In the genomic region with DNA sequence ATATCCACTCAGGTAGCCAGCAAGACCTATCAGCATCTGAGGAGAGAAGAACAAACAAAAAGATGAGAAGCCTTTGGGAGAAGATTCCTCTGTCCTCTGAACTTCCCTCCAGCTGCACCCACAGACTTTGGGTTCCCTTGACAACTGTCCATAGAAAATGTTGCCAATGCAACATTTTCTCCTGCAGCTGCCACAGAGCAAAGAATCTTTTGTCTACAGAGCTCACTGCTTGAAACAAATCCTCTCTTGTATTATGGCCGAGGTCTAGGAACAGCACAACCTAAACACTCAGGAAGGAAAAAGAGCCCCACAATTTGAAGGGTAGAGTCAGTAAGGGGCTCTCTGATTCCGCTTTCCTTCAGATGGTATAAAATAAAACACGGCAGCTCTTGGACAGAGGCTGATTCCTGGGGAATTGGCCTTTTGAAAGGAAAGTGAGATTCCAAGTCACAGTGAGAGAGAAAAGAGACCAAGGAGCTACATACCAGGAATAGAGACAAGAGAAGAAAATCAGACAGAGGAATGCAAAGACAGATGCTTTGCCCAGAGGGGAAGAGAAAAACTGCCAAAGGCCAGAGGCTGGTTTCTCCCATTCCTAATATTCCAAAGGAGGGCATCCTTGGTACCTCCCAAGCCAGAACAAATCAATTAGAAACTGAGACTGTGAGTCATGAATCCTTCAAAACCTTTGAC, we compare ENCODE assay signal across 11 cellular contexts. TPM values are rescaled to one million over a fixed set of nuclear protein-coding genes. Genes with fewer than 3 reads are reported as not detected.
DNase-seq lines count a peak whose midpoint lies in the region; TF ChIP-seq lines count a peak whose summit lies in the region.
"Had no signal": no experiment of that assay in that cellular context is flagged by ENCODE, and none has a peak within 500 bp of the region (broad histone marks: within the 10 kb centered on the region; RNA-seq: fewer than 3 reads in every experiment).

No MANE protein-coding gene starts in this region.

- H3K27ac ChIP-seq in brain microvascular endothelial cell, result peak overlapping the region; percentile 18
- peak overlapping the region; percentile 74 for H3K27ac ChIP-seq in mesenchymal stem cell (ENCODE audit: low read length, poor library complexity, severe bottlenecking)
- H3K27ac ChIP-seq in substantia nigra (ENCODE audit: low read depth, low read length, poor library complexity, severe bottlenecking), result peak overlapping the region; percentile 97
- H3K27ac ChIP-seq: upper lobe of right lung had no signal

- no peaks in the 10 kb centered on the region for H3K9me3 ChIP-seq in mesenchymal stem cell (ENCODE audit: control insufficient read depth, low read length)
- H3K9me3 ChIP-seq: upper lobe of right lung had no signal

- no peak overlapping the region for H4K91ac ChIP-seq in mesenchymal stem cell (ENCODE audit: low read length)

- peaks cover 33% of the 10 kb centered on the region for H3K79me1 ChIP-seq in mesenchymal stem cell (replicated peaks; ENCODE audit: low read length, poor library complexity, severe bottlenecking)

- H3K4me2 ChIP-seq in mesenchymal stem cell (ENCODE audit: low read length, poor library complexity, severe bottlenecking), result no peak overlapping the region

- H3K4ac ChIP-seq in mesenchymal stem cell (ENCODE audit: low read depth in 1 of 2, low read length in 2 of 2), result no peak overlapping the region

- peak overlapping the region; percentile 5 for H3K9ac ChIP-seq in mesenchymal stem cell (ENCODE audit: low read length)

- H3K23ac ChIP-seq in mesenchymal stem cell (ENCODE audit: low read length in 2 of 2), result no peak overlapping the region

- 90% methylated on average over 3 of the region's 3 CpGs for WGBS in mesenchymal stem cell

- no peak overlapping the region for H3K18ac ChIP-seq in mesenchymal stem cell (ENCODE audit: low read depth in 1 of 2, low read length in 2 of 2)

- H3K36me3 ChIP-seq in brain microvascular endothelial cell (replicated peaks) (no peaks in the 10 kb centered on the region), mesenchymal stem cell (ENCODE audit: control insufficient read depth in 1 of 2, insufficient read depth in 2 of 2, low read depth in 1 of 2, low read length in 2 of 2) (peaks cover 13 to 19% of the 10 kb centered on the region in 2 experiments)

- no peak overlapping the region for H2BK12ac ChIP-seq in mesenchymal stem cell (ENCODE audit: low read length in 2 of 2)

- peaks cover 19% of the 10 kb centered on the region for H3K4me1 ChIP-seq in mesenchymal stem cell (ENCODE audit: control insufficient read depth, insufficient read depth, low read depth, low read length)
- H3K4me1 ChIP-seq: upper lobe of right lung had no signal

- no peak overlapping the region for H2BK15ac ChIP-seq in mesenchymal stem cell (ENCODE audit: low read depth, poor library complexity, severe bottlenecking)

- no peak overlapping the region for H2AFZ ChIP-seq in mesenchymal stem cell (ENCODE audit: low read depth, low read length)

- peak; percentile 53 for DNase-seq in NCI-H1694 treated with DMSO at 0.1 percent for 48 hours (lab: John Stamatoyannopoulos, UW)
- DNase-seq in brain microvascular endothelial cell, result no peak
- DNase-seq in mesenchymal stem cell, result peak; percentile 18
- peak in 40 of 49 donors; percentile 12 to 87 (median 57) for DNase-seq in substantia nigra (lab: John Stamatoyannopoulos, UW)
- DNase-seq in OCI-M1 (lab: John Stamatoyannopoulos, UW), result no peak
- no peak for DNase-seq in HPDE6-E6E7 (ENCODE audit: extremely low spot score)
- no peak for DNase-seq in NCI-H2029 (lab: John Stamatoyannopoulos, UW)
- DNase-seq: DMS153; NCI-H510A; stimulated activated CD4-positive, alpha-beta T cell treated with anti-CD3 and anti-CD28 coated beads, Interleukin-4, amount 100 ng/mL, for 4 hours; upper lobe of right lung had no signal

- H3K14ac ChIP-seq in mesenchymal stem cell (ENCODE audit: low read length in 2 of 2), result no peak overlapping the region

- H3K4me3 ChIP-seq in brain microvascular endothelial cell (ENCODE audit: low read depth, low read length) (no peak overlapping the region), mesenchymal stem cell (ENCODE audit: insufficient read depth in 1 of 2, low read depth in 1 of 2, low read length in 2 of 2) (no peak overlapping the region)
- H3K4me3 ChIP-seq: upper lobe of right lung had no signal

- peak overlapping the region; percentile 62 for H2BK5ac ChIP-seq in mesenchymal stem cell (ENCODE audit: low read depth, low read length, poor library complexity, severe bottlenecking)

- no peak overlapping the region for H4K8ac ChIP-seq in mesenchymal stem cell (ENCODE audit: low read length)

- H2BK120ac ChIP-seq in mesenchymal stem cell (ENCODE audit: low read depth, low read length), result no peak overlapping the region

- H3K27me3 ChIP-seq in brain microvascular endothelial cell (replicated peaks), result no peaks in the 10 kb centered on the region
- no peaks in the 10 kb centered on the region for H3K27me3 ChIP-seq in mesenchymal stem cell (ENCODE audit: control insufficient read depth in 1 of 2, insufficient read depth in 1 of 2, low read length in 2 of 2)
- H3K27me3 ChIP-seq: upper lobe of right lung had no signal

- TF ChIP-seq CTCF in brain microvascular endothelial cell (IDR thresholded peaks at IDR 0.05; ENCODE audit: low read depth, low read length, missing control alignments), result no peak

- H2AK5ac ChIP-seq in mesenchymal stem cell (ENCODE audit: low read length, severe bottlenecking), result peak overlapping the region; percentile 11

- in situ Hi-C loops in brain microvascular endothelial cell (cut with HindIII; ENCODE audit: low pct_ligation_motif_present, low sequenced_read_pairs), result no loop called here

RNA-seq across cellular contexts. Expression of a gene that starts 14.1 kb away (rescaled TPM):
- polyA plus RNA-seq in mesenchymal stem cell (2013, experiment 1 of 2), result 15.7 TPM
- polyA plus RNA-seq in mesenchymal stem cell (2013, experiment 2 of 2), result 16.1 TPM

RNA-seq across cellular contexts. Expression of a gene that starts 14.3 kb away (rescaled TPM):
- 5.6 TPM for polyA plus RNA-seq in mesenchymal stem cell (2013, experiment 1 of 2)
- polyA plus RNA-seq in mesenchymal stem cell (2013, experiment 2 of 2), result 6.2 TPM

RNA-seq across cellular contexts. Expression of a gene that starts 35.5 kb away (rescaled TPM):
- polyA plus RNA-seq in mesenchymal stem cell (2013, experiment 1 of 2), result not detected
- polyA plus RNA-seq in mesenchymal stem cell (2013, experiment 2 of 2), result not detected

Comparison
In these comparisons a context has a peak if more than half of its experiments do, and no peak if none do; other contexts are left out.
1. DNase-seq: peak in NCI-H1694 treated with DMSO at 0.1 percent for 48 hours (single experiment), mesenchymal stem cell (single experiment) and substantia nigra (40 of 49); none in brain microvascular endothelial cell (single experiment), OCI-M1 (single experiment), HPDE6-E6E7 (single experiment) and NCI-H2029 (single experiment).
2. H3K27ac ChIP-seq: peak in every context shown above with its lines; median percentile 97 in substantia nigra; 74 in mesenchymal stem cell; 18 in brain microvascular endothelial cell.